In the genomic region with DNA sequence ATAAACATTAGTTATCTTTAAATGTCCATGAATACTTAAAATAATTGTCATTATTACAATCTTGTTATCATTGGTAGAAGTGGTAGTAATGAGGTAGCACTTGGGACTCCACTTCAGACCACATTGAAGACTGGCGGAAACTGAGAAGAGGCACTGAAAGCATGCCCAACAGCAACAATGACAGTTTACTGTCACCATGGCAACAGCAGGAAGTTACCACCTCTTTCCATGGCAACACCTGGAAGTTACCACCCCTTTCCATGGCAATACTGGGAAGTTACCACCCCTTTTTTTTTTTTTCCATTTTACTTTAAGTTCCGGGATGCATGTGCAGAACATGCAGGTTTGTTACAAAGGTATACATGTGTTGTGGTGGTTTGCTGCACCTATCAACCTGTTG, we compare ENCODE assay signal across 27 cellular contexts.
"Had no signal": no experiment of that assay in that cellular context is flagged by ENCODE, and none has a peak within 500 bp of the region (broad histone marks: within the 10 kb centered on the region; RNA-seq: fewer than 3 reads in every experiment).

No MANE protein-coding gene starts in this region.

- H3K4me1 Mint-ChIP-seq: naive thymus-derived CD4-positive, alpha-beta T cell; stimulated activated effector memory CD8-positive, alpha-beta T cell treated with anti-CD3 and anti-CD28 coated beads, Interleukin-12 subunit alpha, Interleukin-12 subunit beta, amount 100 ng/mL, for 72 hours had no signal

- DNase-seq: hippocampal formation; kidney glomerular epithelial cell; left colon; left ventricle myocardium inferior; midbrain; mucosa of descending colon; naive thymus-derived CD4-positive, alpha-beta T cell; pancreas; posterior cingulate gyrus; retina; right cardiac atrium; sigmoid colon; small intestine; spleen; stimulated activated CD4-positive, alpha-beta T cell treated with anti-CD3 and anti-CD28 coated beads, Interleukin-4, amount 100 ng/mL, for 24 hours; stimulated activated naive CD4-positive, alpha-beta T cell; uterus had no signal

- H3K9me3 ChIP-seq: mucosa of descending colon, pancreas, prostate gland, sigmoid colon, suprapubic skin, thoracic aorta, uterus had no signal

- FAIRE-seq: keratinocyte, pancreas, small intestine had no signal

- H3K9me3 Mint-ChIP-seq: type B pancreatic cell had no signal

- H3K27ac Mint-ChIP-seq: naive thymus-derived CD4-positive, alpha-beta T cell; natural killer cell treated with Interleukin-12 subunit alpha and Interleukin-12 subunit beta and Interleukin-15 and Interleukin-18, amount 100 ng/mL, for 72 hours; stimulated activated effector memory CD8-positive, alpha-beta T cell treated with anti-CD3 and anti-CD28 coated beads, Interleukin-12 subunit alpha, Interleukin-12 subunit beta, amount 100 ng/mL, for 72 hours; stimulated activated naive CD8-positive, alpha-beta T cell treated with anti-CD3 and anti-CD28 coated beads, Interleukin-15, Interleukin-2, amounts not matched to agents 100 ng/mL and 50 ng/mL, for 24 hours had no signal

- H3K27me3 ChIP-seq: pancreas, sigmoid colon, spleen, suprapubic skin, tibial nerve, uterus had no signal

- H3K4me3 Mint-ChIP-seq: naive thymus-derived CD4-positive, alpha-beta T cell; natural killer cell treated with Interleukin-12 subunit alpha and Interleukin-12 subunit beta and Interleukin-15 and Interleukin-18, amount 100 ng/mL, for 72 hours; stimulated activated effector memory CD8-positive, alpha-beta T cell treated with anti-CD3 and anti-CD28 coated beads, Interleukin-12 subunit alpha, Interleukin-12 subunit beta, amount 100 ng/mL, for 72 hours; stimulated activated naive CD8-positive, alpha-beta T cell treated with anti-CD3 and anti-CD28 coated beads, Interleukin-15, Interleukin-2, amounts not matched to agents 100 ng/mL and 50 ng/mL, for 24 hours; type B pancreatic cell had no signal

- H3K4me3 ChIP-seq: left ventricle myocardium inferior, lung, mucosa of descending colon, pancreas, prostate gland, sigmoid colon, spleen, suprapubic skin, thoracic aorta, tibial nerve, uterus had no signal

- H3K27me3 Mint-ChIP-seq: naive thymus-derived CD4-positive, alpha-beta T cell; stimulated activated naive CD8-positive, alpha-beta T cell treated with anti-CD3 and anti-CD28 coated beads, Interleukin-15, Interleukin-2, amounts not matched to agents 100 ng/mL and 50 ng/mL, for 24 hours; type B pancreatic cell had no signal

- H3K27ac ChIP-seq: left ventricle myocardium inferior, pancreas, prostate gland, sigmoid colon, spleen, suprapubic skin, thoracic aorta, tibial nerve, uterus had no signal

- H3K4me1 ChIP-seq: left ventricle myocardium inferior, pancreas, prostate gland, sigmoid colon, spleen, suprapubic skin, tibial nerve, uterus had no signal

- H3K36me3 ChIP-seq: left ventricle myocardium inferior, pancreas, prostate gland, sigmoid colon, spleen, suprapubic skin, thoracic aorta, tibial nerve, uterus had no signal

- H3K36me3 Mint-ChIP-seq: naive thymus-derived CD4-positive, alpha-beta T cell; natural killer cell treated with Interleukin-12 subunit alpha and Interleukin-12 subunit beta and Interleukin-15 and Interleukin-18, amount 100 ng/mL, for 72 hours; stimulated activated effector memory CD8-positive, alpha-beta T cell treated with anti-CD3 and anti-CD28 coated beads, Interleukin-12 subunit alpha, Interleukin-12 subunit beta, amount 100 ng/mL, for 72 hours; type B pancreatic cell had no signal

- ATAC-seq: left colon; mucosa of descending colon; naive thymus-derived CD4-positive, alpha-beta T cell; natural killer cell treated with Interleukin-12 subunit alpha and Interleukin-12 subunit beta and Interleukin-15 and Interleukin-18, amount 100 ng/mL, for 72 hours; right cardiac atrium; stimulated activated effector memory CD8-positive, alpha-beta T cell treated with anti-CD3 and anti-CD28 coated beads, Interleukin-12 subunit alpha, Interleukin-12 subunit beta, amount 100 ng/mL, for 72 hours had no signal
